ENCODE assay signal across 13 cellular contexts in genomic region chr12:47095446-47096236, GRCh38. TPM values are rescaled to one million over a fixed set of nuclear protein-coding genes. Genes with fewer than 3 reads are reported as not detected.
A peak's percentile ranks its signal among the peaks of the same experiment; 100 is the strongest.
DNase-seq lines count a peak whose midpoint lies in the region; ATAC-seq, FAIRE-seq and TF ChIP-seq lines count a peak whose summit lies in the region.
"Had no signal": no experiment of that assay in that cellular context is flagged by ENCODE, and none has a peak within 500 bp of the region (broad histone marks: within the 10 kb centered on the region; RNA-seq: fewer than 3 reads in every experiment).

No MANE protein-coding gene starts in this region.

- H3K4me3 ChIP-seq in bronchial epithelial cell (ENCODE audit: low read depth, low read length) (no peak overlapping the region), heart left ventricle (no peak overlapping the region)
- H3K4me3 ChIP-seq in naive thymus-derived CD4-positive, alpha-beta T cell (ENCODE audit: low read length) = no peak overlapping the region
- H3K4me3 ChIP-seq: dorsolateral prefrontal cortex, suprapubic skin had no signal

- H3K36me3 ChIP-seq in bronchial epithelial cell (ENCODE audit: control insufficient read depth, insufficient read depth, low read length) = no peaks in the 10 kb centered on the region
- H3K36me3 ChIP-seq in naive thymus-derived CD4-positive, alpha-beta T cell (ENCODE audit: control insufficient read depth in 2 of 3, insufficient read depth in 3 of 3, low read length in 3 of 3) = no peaks in the 10 kb centered on the region
- H3K36me3 ChIP-seq in heart left ventricle = no peaks in the 10 kb centered on the region
- H3K36me3 ChIP-seq: suprapubic skin had no signal

- peaks cover under 1 to 29% (median 18%) of the 10 kb centered on the region in 5 donors for H3K36me3 Mint-ChIP-seq in naive thymus-derived CD4-positive, alpha-beta T cell
- H3K36me3 Mint-ChIP-seq: natural killer cell treated with Interleukin-12 subunit alpha and Interleukin-12 subunit beta and Interleukin-15 and Interleukin-18, amount 100 ng/mL, for 72 hours had no signal

- DNase-seq in DMS53 treated with DMSO at 0.1 percent for 48 hours (lab: John Stamatoyannopoulos, UW; ENCODE audit: unreplicated experiment) (peak; percentile 73), M059J (ENCODE audit: low read depth) (peak; percentile 91), bronchial epithelial cell (ENCODE audit: low read depth) (peak; percentile 92), heart left ventricle (no peak), GOT3 (lab: John Stamatoyannopoulos, UW) (no peak)
- no peak for DNase-seq in naive thymus-derived CD4-positive, alpha-beta T cell
- DNase-seq: activated naive CD4-positive, alpha-beta T cell treated with anti-CD3 and anti-CD28 coated beads for 36 hours; dorsolateral prefrontal cortex; OCI-M1 had no signal

- FAIRE-seq in bronchial epithelial cell (lab: Jason Lieb, UNC) = no peak

- peaks cover 13 to 53% (median 40%) of the 10 kb centered on the region in 7 donors for H3K4me1 Mint-ChIP-seq in naive thymus-derived CD4-positive, alpha-beta T cell

- H3K27me3 ChIP-seq in bronchial epithelial cell (ENCODE audit: control insufficient read depth, insufficient read depth, low read length) (no peaks in the 10 kb centered on the region), heart left ventricle (no peaks in the 10 kb centered on the region)
- H3K27me3 ChIP-seq in naive thymus-derived CD4-positive, alpha-beta T cell (ENCODE audit: control insufficient read depth in 2 of 2, insufficient read depth in 2 of 2, low read length in 2 of 2) = no peaks in the 10 kb centered on the region
- H3K27me3 ChIP-seq: suprapubic skin had no signal

- POLR2A ChIA-PET in naive thymus-derived CD4-positive, alpha-beta T cell (lab: Charles Lee) = interaction anchor here (0.7 to 0.8 kb wide), 2 partner anchors 9 to 12 kb away, joined by 3 to 4 read pairs; no protein-coding TSS in a partner anchor

- no peaks in the 10 kb centered on the region for H3K9me3 ChIP-seq in naive thymus-derived CD4-positive, alpha-beta T cell (ENCODE audit: control insufficient read depth in 2 of 3, low read length in 3 of 3)
- peaks cover 0 to 5% (median 0%) of the 10 kb centered on the region in 12 donors for H3K9me3 ChIP-seq in heart left ventricle
- H3K9me3 ChIP-seq: suprapubic skin had no signal

- 64 to 91% (median 85%) methylated on average over 3 of the region's 3 CpGs for WGBS in heart left ventricle, 4 donors

- TF ChIP-seq CTCF in bronchial epithelial cell (IDR thresholded peaks at IDR 0.05; ENCODE audit: insufficient read depth, low read length, severe bottlenecking) = no peak
- no peak for TF ChIP-seq CTCF in heart left ventricle (IDR thresholded peaks at IDR 0.05)

- TF ChIP-seq POLR2A in heart left ventricle (IDR thresholded peaks at IDR 0.05) = no peak

- peak overlapping the region in 8 of 10 donors; percentile 3 to 78 (median 44) for H3K4me3 Mint-ChIP-seq in naive thymus-derived CD4-positive, alpha-beta T cell
- H3K4me3 Mint-ChIP-seq: activated naive CD4-positive, alpha-beta T cell treated with anti-CD3 and anti-CD28 coated beads for 36 hours; natural killer cell treated with Interleukin-12 subunit alpha and Interleukin-12 subunit beta and Interleukin-15 and Interleukin-18, amount 100 ng/mL, for 72 hours had no signal

- ATAC-seq in naive thymus-derived CD4-positive, alpha-beta T cell = no peak
- ATAC-seq in heart left ventricle = no peak
- ATAC-seq in GM19397 (IDR thresholded peaks at IDR 0.05; ENCODE audit: unreplicated experiment) = no peak
- ATAC-seq in GM19351 (IDR thresholded peaks at IDR 0.05; ENCODE audit: unreplicated experiment) = no peak
- ATAC-seq: natural killer cell treated with Interleukin-12 subunit alpha and Interleukin-12 subunit beta and Interleukin-15 and Interleukin-18, amount 100 ng/mL, for 72 hours had no signal

- H3K27me3 Mint-ChIP-seq in naive thymus-derived CD4-positive, alpha-beta T cell = no peaks in the 10 kb centered on the region
- H3K27me3 Mint-ChIP-seq: natural killer cell treated with Interleukin-12 subunit alpha and Interleukin-12 subunit beta and Interleukin-15 and Interleukin-18, amount 100 ng/mL, for 72 hours had no signal

- peaks cover 0 to 21% (median 6%) of the 10 kb centered on the region in 11 donors for H3K9me3 Mint-ChIP-seq in naive thymus-derived CD4-positive, alpha-beta T cell
- H3K9me3 Mint-ChIP-seq: natural killer cell treated with Interleukin-12 subunit alpha and Interleukin-12 subunit beta and Interleukin-15 and Interleukin-18, amount 100 ng/mL, for 72 hours had no signal

- intact Hi-C loops in naive thymus-derived CD4-positive, alpha-beta T cell (cut with micrococcal nuclease) = no loop called here
- intact Hi-C loops in heart left ventricle (cut with DNase I) = no loop called here

- H3K4me1 ChIP-seq in naive thymus-derived CD4-positive, alpha-beta T cell (ENCODE audit: control insufficient read depth in 2 of 2, insufficient read depth in 2 of 2, low read length in 2 of 2) = peaks cover 0 to 4% of the 10 kb centered on the region in 2 donors
- H3K4me1 ChIP-seq in heart left ventricle = peaks cover 0 to 7% (median 0%) of the 10 kb centered on the region in 12 donors

- H3K27ac ChIP-seq in naive thymus-derived CD4-positive, alpha-beta T cell (ENCODE audit: low read depth, low read length) = no peak overlapping the region
- peak overlapping the region in 1 of 12 donors; percentile 15 for H3K27ac ChIP-seq in heart left ventricle
- H3K27ac ChIP-seq: dorsolateral prefrontal cortex, suprapubic skin had no signal

- peak overlapping the region in 6 of 9 donors; percentile 1 to 79 (median 25) for H3K27ac Mint-ChIP-seq in naive thymus-derived CD4-positive, alpha-beta T cell
- H3K27ac Mint-ChIP-seq: activated naive CD4-positive, alpha-beta T cell treated with anti-CD3 and anti-CD28 coated beads for 36 hours; natural killer cell treated with Interleukin-12 subunit alpha and Interleukin-12 subunit beta and Interleukin-15 and Interleukin-18, amount 100 ng/mL, for 72 hours had no signal

- CTCF ChIA-PET in naive thymus-derived CD4-positive, alpha-beta T cell (lab: Charles Lee) = interaction anchor here (0.6 to 0.7 kb wide), 2 partner anchors 19 to 237 kb away, joined by 4 to 5 read pairs; no protein-coding TSS in a partner anchor

RNA-seq across cellular contexts. Expression of gene AMIGO2, which starts 15.9 kb away (rescaled TPM):
- 26.1 and 37.5 TPM in 2 replicates for total RNA-seq in M059J (2014; rRNA removed; shearing (Covaris generic))
- 3.7 and 61.1 TPM in 2 replicates for total RNA-seq in bronchial epithelial cell
- 10 to 100 TPM in 4 of 5 experiments, 1 to 10 TPM in 1; 6.8 to 13.5 (median 12.8) TPM for total RNA-seq in naive thymus-derived CD4-positive, alpha-beta T cell
- polyA plus RNA-seq in naive thymus-derived CD4-positive, alpha-beta T cell = 10 to 100 TPM; 27.0 to 30.4 TPM
- total RNA-seq in heart left ventricle = 1 to 10 TPM in 8 of 9 donors, under 1 TPM in 1; 0.77 to 3.0 (median 1.5) TPM
- polyA plus RNA-seq in heart left ventricle = 1 to 10 TPM; 1.4 to 1.5 TPM

RNA-seq across cellular contexts. Expression of gene PCED1B, which starts 16.2 kb away (rescaled TPM):
- 2.8 and 4.5 TPM in 2 replicates for total RNA-seq in M059J (2014; rRNA removed; shearing (Covaris generic))
- total RNA-seq in bronchial epithelial cell = 0.51 and 1.3 TPM in 2 replicates
- 10 to 100 TPM; 41.4 to 98.3 (median 70.0) TPM for total RNA-seq in naive thymus-derived CD4-positive, alpha-beta T cell
- polyA plus RNA-seq in naive thymus-derived CD4-positive, alpha-beta T cell = 100 to 1,000 TPM; 137 to 147 TPM
- total RNA-seq in heart left ventricle = 1 to 10 TPM in 2 of 9 donors, under 1 TPM in 5, not detected in 2; 0.39 to 9.5 (median 0.81) TPM
- polyA plus RNA-seq in heart left ventricle = under 1 TPM; 0.55 to 0.72 TPM

Comparison
In these comparisons a context has a peak if more than half of its experiments do, and no peak if none do; other contexts are left out.
1. DNase-seq: peak in DMS53 treated with DMSO at 0.1 percent for 48 hours (single experiment), M059J (single experiment) and bronchial epithelial cell (single experiment); none in naive thymus-derived CD4-positive, alpha-beta T cell (0 of 9), heart left ventricle (0 of 5) and GOT3 (single experiment).